Comparison of ENCODE assay signal across 1 cellular context in the genomic region with DNA sequence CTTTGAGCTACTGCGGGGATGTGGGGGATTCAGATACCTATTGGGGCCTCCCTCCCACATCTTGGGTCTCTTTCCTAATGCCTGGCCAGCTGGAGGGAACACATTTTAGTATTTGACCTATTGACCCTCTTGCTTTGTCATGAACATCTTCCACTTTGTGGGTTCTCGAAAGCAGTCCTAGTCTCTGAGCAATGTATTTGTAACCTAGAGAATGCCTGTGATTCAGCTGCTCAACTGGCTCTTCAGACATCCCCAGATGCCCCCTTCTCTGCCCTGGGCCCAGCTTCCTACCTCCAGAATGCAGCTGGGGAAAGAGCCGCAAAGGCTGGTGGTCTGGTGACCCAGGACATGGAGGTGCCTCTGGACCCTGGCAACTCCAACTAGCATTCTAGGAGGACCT.
TF ChIP-seq lines count a peak whose summit lies in the region.

No MANE protein-coding gene starts in this region.

TF ChIP-seq in GM23338, 12 proteins besides CTCF, POLR2A, EP300 and RAD21 (continued from another document):
- TF ChIP-seq, protein P1, sequence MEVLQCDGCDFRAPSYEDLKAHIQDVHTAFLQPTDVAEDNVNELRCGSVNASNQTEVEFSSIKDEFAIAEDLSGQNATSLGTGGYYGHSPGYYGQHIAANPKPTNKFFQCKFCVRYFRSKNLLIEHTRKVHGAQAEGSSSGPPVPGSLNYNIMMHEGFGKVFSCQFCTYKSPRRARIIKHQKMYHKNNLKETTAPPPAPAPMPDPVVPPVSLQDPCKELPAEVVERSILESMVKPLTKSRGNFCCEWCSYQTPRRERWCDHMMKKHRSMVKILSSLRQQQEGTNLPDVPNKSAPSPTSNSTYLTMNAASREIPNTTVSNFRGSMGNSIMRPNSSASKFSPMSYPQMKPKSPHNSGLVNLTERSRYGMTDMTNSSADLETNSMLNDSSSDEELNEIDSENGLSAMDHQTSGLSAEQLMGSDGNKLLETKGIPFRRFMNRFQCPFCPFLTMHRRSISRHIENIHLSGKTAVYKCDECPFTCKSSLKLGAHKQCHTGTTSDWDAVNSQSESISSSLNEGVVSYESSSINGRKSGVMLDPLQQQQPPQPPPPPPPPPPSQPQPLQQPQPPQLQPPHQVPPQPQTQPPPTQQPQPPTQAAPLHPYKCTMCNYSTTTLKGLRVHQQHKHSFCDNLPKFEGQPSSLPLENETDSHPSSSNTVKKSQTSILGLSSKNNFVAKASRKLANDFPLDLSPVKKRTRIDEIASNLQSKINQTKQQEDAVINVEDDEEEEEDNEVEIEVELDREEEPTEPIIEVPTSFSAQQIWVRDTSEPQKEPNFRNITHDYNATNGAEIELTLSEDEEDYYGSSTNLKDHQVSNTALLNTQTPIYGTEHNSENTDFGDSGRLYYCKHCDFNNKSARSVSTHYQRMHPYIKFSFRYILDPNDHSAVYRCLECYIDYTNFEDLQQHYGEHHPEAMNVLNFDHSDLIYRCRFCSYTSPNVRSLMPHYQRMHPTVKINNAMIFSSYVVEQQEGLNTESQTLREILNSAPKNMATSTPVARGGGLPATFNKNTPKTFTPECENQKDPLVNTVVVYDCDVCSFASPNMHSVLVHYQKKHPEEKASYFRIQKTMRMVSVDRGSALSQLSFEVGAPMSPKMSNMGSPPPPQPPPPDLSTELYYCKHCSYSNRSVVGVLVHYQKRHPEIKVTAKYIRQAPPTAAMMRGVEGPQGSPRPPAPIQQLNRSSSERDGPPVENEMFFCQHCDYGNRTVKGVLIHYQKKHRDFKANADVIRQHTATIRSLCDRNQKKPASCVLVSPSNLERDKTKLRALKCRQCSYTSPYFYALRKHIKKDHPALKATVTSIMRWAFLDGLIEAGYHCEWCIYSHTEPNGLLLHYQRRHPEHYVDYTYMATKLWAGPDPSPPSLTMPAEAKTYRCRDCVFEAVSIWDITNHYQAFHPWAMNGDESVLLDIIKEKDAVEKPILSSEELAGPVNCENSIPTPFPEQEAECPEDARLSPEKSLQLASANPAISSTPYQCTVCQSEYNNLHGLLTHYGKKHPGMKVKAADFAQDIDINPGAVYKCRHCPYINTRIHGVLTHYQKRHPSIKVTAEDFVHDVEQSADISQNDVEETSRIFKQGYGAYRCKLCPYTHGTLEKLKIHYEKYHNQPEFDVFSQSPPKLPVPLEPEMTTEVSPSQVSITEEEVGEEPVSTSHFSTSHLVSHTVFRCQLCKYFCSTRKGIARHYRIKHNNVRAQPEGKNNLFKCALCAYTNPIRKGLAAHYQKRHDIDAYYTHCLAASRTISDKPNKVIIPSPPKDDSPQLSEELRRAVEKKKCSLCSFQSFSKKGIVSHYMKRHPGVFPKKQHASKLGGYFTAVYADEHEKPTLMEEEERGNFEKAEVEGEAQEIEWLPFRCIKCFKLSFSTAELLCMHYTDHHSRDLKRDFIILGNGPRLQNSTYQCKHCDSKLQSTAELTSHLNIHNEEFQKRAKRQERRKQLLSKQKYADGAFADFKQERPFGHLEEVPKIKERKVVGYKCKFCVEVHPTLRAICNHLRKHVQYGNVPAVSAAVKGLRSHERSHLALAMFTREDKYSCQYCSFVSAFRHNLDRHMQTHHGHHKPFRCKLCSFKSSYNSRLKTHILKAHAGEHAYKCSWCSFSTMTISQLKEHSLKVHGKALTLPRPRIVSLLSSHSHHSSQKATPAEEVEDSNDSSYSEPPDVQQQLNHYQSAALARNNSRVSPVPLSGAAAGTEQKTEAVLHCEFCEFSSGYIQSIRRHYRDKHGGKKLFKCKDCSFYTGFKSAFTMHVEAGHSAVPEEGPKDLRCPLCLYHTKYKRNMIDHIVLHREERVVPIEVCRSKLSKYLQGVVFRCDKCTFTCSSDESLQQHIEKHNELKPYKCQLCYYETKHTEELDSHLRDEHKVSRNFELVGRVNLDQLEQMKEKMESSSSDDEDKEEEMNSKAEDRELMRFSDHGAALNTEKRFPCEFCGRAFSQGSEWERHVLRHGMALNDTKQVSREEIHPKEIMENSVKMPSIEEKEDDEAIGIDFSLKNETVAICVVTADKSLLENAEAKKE (CRISPR knock-in tag; IDR thresholded peaks at IDR 0.05), result no peak
- no peak for TF ChIP-seq JUNB (IDR thresholded peaks at IDR 0.05; ENCODE audit: unreplicated experiment)
- TF ChIP-seq EZH2 (IDR thresholded peaks at IDR 0.05; ENCODE audit: low read depth, unreplicated experiment), result no peak
- no peak for TF ChIP-seq POLR2AphosphoS5 (IDR thresholded peaks at IDR 0.05; ENCODE audit: low read depth)
- TF ChIP-seq NANOG (IDR thresholded peaks at IDR 0.05; ENCODE audit: borderline replicate concordance), result no peak
- no peak for TF ChIP-seq ZNF331 (CRISPR knock-in tag; IDR thresholded peaks at IDR 0.05; ENCODE audit: low read depth)
- TF ChIP-seq, protein P2, sequence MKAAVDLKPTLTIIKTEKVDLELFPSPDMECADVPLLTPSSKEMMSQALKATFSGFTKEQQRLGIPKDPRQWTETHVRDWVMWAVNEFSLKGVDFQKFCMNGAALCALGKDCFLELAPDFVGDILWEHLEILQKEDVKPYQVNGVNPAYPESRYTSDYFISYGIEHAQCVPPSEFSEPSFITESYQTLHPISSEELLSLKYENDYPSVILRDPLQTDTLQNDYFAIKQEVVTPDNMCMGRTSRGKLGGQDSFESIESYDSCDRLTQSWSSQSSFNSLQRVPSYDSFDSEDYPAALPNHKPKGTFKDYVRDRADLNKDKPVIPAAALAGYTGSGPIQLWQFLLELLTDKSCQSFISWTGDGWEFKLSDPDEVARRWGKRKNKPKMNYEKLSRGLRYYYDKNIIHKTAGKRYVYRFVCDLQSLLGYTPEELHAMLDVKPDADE (IDR thresholded peaks at IDR 0.05), result no peak
- no peak for TF ChIP-seq EZH2phosphoT487 (IDR thresholded peaks at IDR 0.05; ENCODE audit: unreplicated experiment)
- no peak for TF ChIP-seq STAT1 (IDR thresholded peaks at IDR 0.05; ENCODE audit: unreplicated experiment)
- TF ChIP-seq, protein P3, sequence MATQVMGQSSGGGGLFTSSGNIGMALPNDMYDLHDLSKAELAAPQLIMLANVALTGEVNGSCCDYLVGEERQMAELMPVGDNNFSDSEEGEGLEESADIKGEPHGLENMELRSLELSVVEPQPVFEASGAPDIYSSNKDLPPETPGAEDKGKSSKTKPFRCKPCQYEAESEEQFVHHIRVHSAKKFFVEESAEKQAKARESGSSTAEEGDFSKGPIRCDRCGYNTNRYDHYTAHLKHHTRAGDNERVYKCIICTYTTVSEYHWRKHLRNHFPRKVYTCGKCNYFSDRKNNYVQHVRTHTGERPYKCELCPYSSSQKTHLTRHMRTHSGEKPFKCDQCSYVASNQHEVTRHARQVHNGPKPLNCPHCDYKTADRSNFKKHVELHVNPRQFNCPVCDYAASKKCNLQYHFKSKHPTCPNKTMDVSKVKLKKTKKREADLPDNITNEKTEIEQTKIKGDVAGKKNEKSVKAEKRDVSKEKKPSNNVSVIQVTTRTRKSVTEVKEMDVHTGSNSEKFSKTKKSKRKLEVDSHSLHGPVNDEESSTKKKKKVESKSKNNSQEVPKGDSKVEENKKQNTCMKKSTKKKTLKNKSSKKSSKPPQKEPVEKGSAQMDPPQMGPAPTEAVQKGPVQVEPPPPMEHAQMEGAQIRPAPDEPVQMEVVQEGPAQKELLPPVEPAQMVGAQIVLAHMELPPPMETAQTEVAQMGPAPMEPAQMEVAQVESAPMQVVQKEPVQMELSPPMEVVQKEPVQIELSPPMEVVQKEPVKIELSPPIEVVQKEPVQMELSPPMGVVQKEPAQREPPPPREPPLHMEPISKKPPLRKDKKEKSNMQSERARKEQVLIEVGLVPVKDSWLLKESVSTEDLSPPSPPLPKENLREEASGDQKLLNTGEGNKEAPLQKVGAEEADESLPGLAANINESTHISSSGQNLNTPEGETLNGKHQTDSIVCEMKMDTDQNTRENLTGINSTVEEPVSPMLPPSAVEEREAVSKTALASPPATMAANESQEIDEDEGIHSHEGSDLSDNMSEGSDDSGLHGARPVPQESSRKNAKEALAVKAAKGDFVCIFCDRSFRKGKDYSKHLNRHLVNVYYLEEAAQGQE (IDR thresholded peaks at IDR 0.05; ENCODE audit: unreplicated experiment), result no peak
